ENCODE assay signal across 13 cellular contexts in genomic region chr3:189392969-189393368, GRCh38.
DNase-seq lines count a peak whose midpoint lies in the region; ATAC-seq and TF ChIP-seq lines count a peak whose summit lies in the region.
"Had no signal": no experiment of that assay in that cellular context is flagged by ENCODE, and none has a peak within 500 bp of the region (broad histone marks: within the 10 kb centered on the region; RNA-seq: fewer than 3 reads in every experiment).

No MANE protein-coding gene starts in this region.

- H3K4me1 Mint-ChIP-seq in stimulated activated memory B cell treated with anti-CD40 and anti-IgM and Interleukin-4, amounts not matched to agents 10 μg/mL and 1 μg/mL and 100 μg/mL, for 72 hours: peaks cover 11% of the 10 kb centered on the region
- H3K4me1 Mint-ChIP-seq: H9 had no signal

- TF ChIP-seq POLR2A in Peyer's patch (IDR thresholded peaks at IDR 0.05): no peak

- no peak for TF ChIP-seq CTCF in Peyer's patch (IDR thresholded peaks at IDR 0.05)
- TF ChIP-seq CTCF in fibroblast of the aortic adventitia (IDR thresholded peaks at IDR 0.05; ENCODE audit: insufficient read depth, low read length): no peak

- H3K36me3 ChIP-seq in Peyer's patch: no peaks in the 10 kb centered on the region

- H3K27ac ChIP-seq in Peyer's patch: peak overlapping the region in 3 of 4 donors; percentile 62 to 90 (median 83)
- H3K27ac ChIP-seq: 22Rv1, VCaP had no signal

- no peaks in the 10 kb centered on the region for H3K9me3 ChIP-seq in Peyer's patch

- H3K27ac Mint-ChIP-seq in stimulated activated memory B cell treated with anti-CD40 and anti-IgM and Interleukin-4, amounts not matched to agents 10 μg/mL and 1 μg/mL and 100 μg/mL, for 72 hours: no peak overlapping the region
- H3K27ac Mint-ChIP-seq: H9 had no signal

- H3K27me3 ChIP-seq in Peyer's patch: no peaks in the 10 kb centered on the region

- DNase-seq in DMS 273 (lab: John Stamatoyannopoulos, UW; ENCODE audit: unreplicated experiment): peak; percentile 9
- DNase-seq in DMS 273 treated with DMSO at 0.1 percent for 48 hours (lab: John Stamatoyannopoulos, UW): no peak
- peak in 2 of 3 donors; percentile 68 to 86 for DNase-seq in Peyer's patch
- DNase-seq in fibroblast of the aortic adventitia (ENCODE audit: low read depth): peak; percentile 50
- no peak for DNase-seq in stimulated activated CD4-positive, alpha-beta T cell treated with anti-CD3 and anti-CD28 coated beads, Interleukin-2, amount 100 ng/mL, for 24 hours
- DNase-seq in SKM-1 (lab: John Stamatoyannopoulos, UW; ENCODE audit: unreplicated experiment): no peak
- DNase-seq: COR-L47, H9, NCI-H2029 treated with DMSO at 0.1 percent for 48 hours had no signal

- no peaks in the 10 kb centered on the region for H3K9me3 Mint-ChIP-seq in stimulated activated memory B cell treated with anti-CD40 and anti-IgM and Interleukin-4, amounts not matched to agents 10 μg/mL and 1 μg/mL and 100 μg/mL, for 72 hours
- H3K9me3 Mint-ChIP-seq: H9 had no signal

- peak; percentile 10 for ATAC-seq in stimulated activated memory B cell treated with anti-CD40 and anti-IgM and Interleukin-4, amounts not matched to agents 10 μg/mL and 1 μg/mL and 100 μg/mL, for 72 hours
- no peak for ATAC-seq in GM19328 (IDR thresholded peaks at IDR 0.05; ENCODE audit: unreplicated experiment)

- H3K4me1 ChIP-seq in Peyer's patch: peaks cover 0 to 14% (median 0%) of the 10 kb centered on the region in 4 donors

- no peak overlapping the region for H3K4me3 ChIP-seq in Peyer's patch
- H3K4me3 ChIP-seq in fibroblast of the aortic adventitia (ENCODE audit: low read depth, low read length): no peak overlapping the region

- H3K27me3 Mint-ChIP-seq in stimulated activated memory B cell treated with anti-CD40 and anti-IgM and Interleukin-4, amounts not matched to agents 10 μg/mL and 1 μg/mL and 100 μg/mL, for 72 hours: no peaks in the 10 kb centered on the region

- no peaks in the 10 kb centered on the region for H3K36me3 Mint-ChIP-seq in stimulated activated memory B cell treated with anti-CD40 and anti-IgM and Interleukin-4, amounts not matched to agents 10 μg/mL and 1 μg/mL and 100 μg/mL, for 72 hours

- H3K4me3 Mint-ChIP-seq in stimulated activated memory B cell treated with anti-CD40 and anti-IgM and Interleukin-4, amounts not matched to agents 10 μg/mL and 1 μg/mL and 100 μg/mL, for 72 hours: no peak overlapping the region
- H3K4me3 Mint-ChIP-seq: H9 had no signal

Comparison
In these comparisons a context has a peak if more than half of its experiments do, and no peak if none do; other contexts are left out.
1. DNase-seq: peak in DMS 273 (single experiment), Peyer's patch (2 of 3) and fibroblast of the aortic adventitia (single experiment); none in DMS 273 treated with DMSO at 0.1 percent for 48 hours (single experiment), stimulated activated CD4-positive, alpha-beta T cell treated with anti-CD3 and anti-CD28 coated beads, Interleukin-2, amount 100 ng/mL, for 24 hours (0 of 2) and SKM-1 (single experiment).